In genomic region chr6:47477497-47478232, GRCh38 we compare ENCODE assay signal across 1 cellular context.
A peak's percentile ranks its signal among the peaks of the same experiment; 100 is the strongest.
TF ChIP-seq lines count a peak whose summit lies in the region.

Gene CD2AP (plus strand): TSS chr6:47477789. CDS start chr6:47478245, 456 bp downstream.

TF ChIP-seq in K562, 482 proteins besides CTCF, POLR2A, EP300 and RAD21 (continued from another document):
- TF ChIP-seq ETS1 (conservative IDR thresholded peaks at IDR 0.05; ENCODE audit: control insufficient read depth, low read depth, low read length): peak; percentile 59; the same call in 1 of the 2 replicates
- TF ChIP-seq ATF7 (IDR thresholded peaks at IDR 0.05): peak; percentile 96
- peak; percentile 78 for TF ChIP-seq RB1 (IDR thresholded peaks at IDR 0.05; ENCODE audit: low read depth)
- TF ChIP-seq VEZF1 (CRISPR knock-in tag; IDR thresholded peaks at IDR 0.05): peak; percentile 79
- TF ChIP-seq FOXK1 (CRISPR knock-in tag; IDR thresholded peaks at IDR 0.05; ENCODE audit: borderline replicate concordance): 0 out of 2 replicates have a peak, but pooled peaks have one; percentile 21
- peak; percentile 83 for TF ChIP-seq SMAD4 (CRISPR knock-in tag; conservative IDR thresholded peaks at IDR 0.05)
- no peak for TF ChIP-seq GTF2A2 (tag; IDR thresholded peaks at IDR 0.05)
- TF ChIP-seq PHF8 (IDR thresholded peaks at IDR 0.05; ENCODE audit: borderline replicate concordance, low read length): peak; percentile 95
- TF ChIP-seq ELF2 (CRISPR knock-in tag; IDR thresholded peaks at IDR 0.05): no peak
- no peak for TF ChIP-seq NFATC3 (IDR thresholded peaks at IDR 0.05)
- no peak for TF ChIP-seq EP400 (IDR thresholded peaks at IDR 0.05)
- TF ChIP-seq PPARD (CRISPR knock-in tag; IDR thresholded peaks at IDR 0.05): no peak
- peak; percentile 97 for TF ChIP-seq ATF3 (IDR thresholded peaks at IDR 0.05)
- peak; percentile 85; the same call in 1 of the 2 replicates for TF ChIP-seq ATF3 (CRISPR knock-in tag; conservative IDR thresholded peaks at IDR 0.05)
- peak; percentile 98 for TF ChIP-seq PCBP1 (IDR thresholded peaks at IDR 0.05; ENCODE audit: low read depth, low read length, poor library complexity, severe bottlenecking)
- peak; percentile 86 for TF ChIP-seq AFF4 (CRISPR knock-in tag; IDR thresholded peaks at IDR 0.05)
- TF ChIP-seq ZNF316 (IDR thresholded peaks at IDR 0.05): peak; percentile 50
- TF ChIP-seq MAFG (tag; conservative IDR thresholded peaks at IDR 0.05): no peak
- 0 out of 2 replicates have a peak, but pooled peaks have one; percentile 60 for TF ChIP-seq MTA1 (IDR thresholded peaks at IDR 0.05; ENCODE audit: borderline replicate concordance)
- TF ChIP-seq ETS2 (tag; IDR thresholded peaks at IDR 0.05; ENCODE audit: borderline replicate concordance, poor library complexity, severe bottlenecking): no peak
- TF ChIP-seq CREM (IDR thresholded peaks at IDR 0.05; ENCODE audit: low read depth): peak; percentile 97
- TF ChIP-seq NR2C1 (IDR thresholded peaks at IDR 0.05): no peak
- no peak for TF ChIP-seq NR2C1 (tag; IDR thresholded peaks at IDR 0.05)
- TF ChIP-seq MCM3 (IDR thresholded peaks at IDR 0.05): no peak
- TF ChIP-seq CXXC5 (CRISPR knock-in tag; IDR thresholded peaks at IDR 0.05): peak; percentile 82
- 0 out of 2 replicates have a peak, but pooled peaks have one; percentile 1 for TF ChIP-seq KLF13 (tag; IDR thresholded peaks at IDR 0.05; ENCODE audit: borderline replicate concordance, low read depth)
- TF ChIP-seq ZNF217 (CRISPR knock-in tag; IDR thresholded peaks at IDR 0.05): no peak
- TF ChIP-seq ARID3B (CRISPR knock-in tag; IDR thresholded peaks at IDR 0.05; ENCODE audit: borderline replicate concordance): peak; percentile 16; the same call in 1 of the 2 replicates
- peak; percentile 47 to 61; a peak in 3 of 4 replicates for TF ChIP-seq NRF1 (conservative IDR thresholded peaks at IDR 0.05 in 1 of 2, IDR thresholded peaks at IDR 0.05 in 1 of 2)
- TF ChIP-seq ARHGAP35 (IDR thresholded peaks at IDR 0.05; ENCODE audit: partially characterized antibody): peak; percentile 93
- no peak; the same call in 1 of the 2 replicates for TF ChIP-seq RBM14 (IDR thresholded peaks at IDR 0.05; ENCODE audit: borderline replicate concordance, insufficient read depth, low read depth, low read length)
